ENCODE assay signal across 1 cellular context in genomic region chr7:91240546-91240945, GRCh38.
TF ChIP-seq lines count a peak whose summit lies in the region.

No MANE protein-coding gene starts in this region.

TF ChIP-seq in GM23338, 12 proteins besides CTCF, POLR2A, EP300 and RAD21 (continued from another document):
- TF ChIP-seq ZNF462 (CRISPR knock-in tag; IDR thresholded peaks at IDR 0.05) (no peak), REST (IDR thresholded peaks at IDR 0.05; ENCODE audit: unreplicated experiment) (no peak), ZNF114 (CRISPR knock-in tag; IDR thresholded peaks at IDR 0.05) (no peak), NANOG (IDR thresholded peaks at IDR 0.05; ENCODE audit: borderline replicate concordance) (no peak), CREB1 (CRISPR knock-in tag; IDR thresholded peaks at IDR 0.05; ENCODE audit: low read depth) (no peak), STAT1 (IDR thresholded peaks at IDR 0.05; ENCODE audit: unreplicated experiment) (no peak), JUNB (IDR thresholded peaks at IDR 0.05; ENCODE audit: unreplicated experiment) (no peak), POLR2AphosphoS5 (IDR thresholded peaks at IDR 0.05; ENCODE audit: low read depth) (no peak), EZH2 (IDR thresholded peaks at IDR 0.05; ENCODE audit: low read depth, unreplicated experiment) (no peak), ETS1 (IDR thresholded peaks at IDR 0.05) (no peak)
